ENCODE assay signal across 7 cellular contexts in the genomic region with DNA sequence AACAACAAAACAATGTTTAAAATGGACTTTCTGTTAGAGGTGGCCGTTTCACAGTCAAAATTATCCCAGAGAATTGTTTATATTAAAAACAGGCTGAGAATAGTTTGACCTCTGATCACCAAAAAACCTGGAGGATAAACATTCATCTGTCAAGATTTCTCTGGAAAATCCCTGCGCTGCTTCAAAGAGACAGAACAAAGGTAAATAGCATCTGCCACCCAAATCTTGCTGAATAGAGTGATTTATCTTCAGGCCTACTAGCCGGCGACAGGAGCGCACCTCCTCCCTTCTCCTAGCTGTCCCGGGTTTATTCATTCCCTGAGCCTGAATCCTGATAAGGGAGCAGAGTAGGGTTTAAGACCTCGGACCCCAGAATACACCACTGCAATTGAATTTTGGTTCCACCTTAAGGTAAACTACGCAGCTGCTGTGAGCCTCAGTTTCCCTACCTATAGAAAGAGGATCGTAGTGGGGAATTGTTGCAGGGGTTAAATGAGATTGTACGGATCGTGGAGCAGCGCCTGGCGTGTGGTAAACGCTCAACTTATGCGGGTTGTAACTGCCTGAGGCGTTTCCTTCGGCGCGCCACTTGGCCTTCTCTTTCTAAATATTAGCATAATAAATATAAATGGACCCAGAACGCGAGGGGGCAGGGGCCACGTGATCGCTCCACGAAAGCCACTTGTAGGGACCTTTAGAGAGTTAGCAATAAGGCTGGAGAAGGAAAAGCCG. TPM values are rescaled to one million over a fixed set of nuclear protein-coding genes. Genes with fewer than 3 reads are reported as not detected.
DNase-seq lines count a peak whose midpoint lies in the region; TF ChIP-seq lines count a peak whose summit lies in the region.

No MANE protein-coding gene starts in this region.

- H3K9me3 ChIP-seq in neural cell (ENCODE audit: low read length), result no peaks in the 10 kb centered on the region

- peaks cover 10% of the 10 kb centered on the region for H3F3A ChIP-seq in neural cell (ENCODE audit: insufficient read depth, low read length, poor library complexity, severe bottlenecking)

- peak overlapping the region; percentile 97 for H3K27ac ChIP-seq in VCaP
- H3K27ac ChIP-seq in neural cell (ENCODE audit: low read length), result no peak overlapping the region

- in situ Hi-C loops in G401 (cut with HindIII; ENCODE audit: low sequenced_read_pairs), result no loop called here

- H4K20me1 ChIP-seq in neural cell (ENCODE audit: insufficient read depth), result no peaks in the 10 kb centered on the region

- H2AFZ ChIP-seq in neural cell (ENCODE audit: low read depth, low read length), result peak overlapping the region; percentile 25

- TF ChIP-seq EP300 in neural cell (conservative IDR thresholded peaks at IDR 0.05; ENCODE audit: poor library complexity, severe bottlenecking), result no peak

- H3K4me3 ChIP-seq in H7 (ENCODE audit: insufficient read depth, low read depth, low read length) (peak overlapping the region; percentile 94), fibroblast of the aortic adventitia (ENCODE audit: low read depth, low read length) (peak overlapping the region; percentile 95), neural cell (ENCODE audit: low read length) (peak overlapping the region; percentile 70)

- TF ChIP-seq CTCF in VCaP (conservative IDR thresholded peaks at IDR 0.05), result no peak
- no peak for TF ChIP-seq CTCF in fibroblast of the aortic adventitia (IDR thresholded peaks at IDR 0.05; ENCODE audit: insufficient read depth, low read length)
- no peak for TF ChIP-seq CTCF in neural cell (IDR thresholded peaks at IDR 0.05; ENCODE audit: poor library complexity, severe bottlenecking)

- peak overlapping the region; percentile 33 for H3K9ac ChIP-seq in neural cell (ENCODE audit: low read length)

- no peaks in the 10 kb centered on the region for H3K79me2 ChIP-seq in neural cell (replicated peaks; ENCODE audit: insufficient read depth, low read length)

- H3K4me2 ChIP-seq in neural cell (ENCODE audit: low read length), result peak overlapping the region; percentile 68

- no peak for TF ChIP-seq RAD21 in neural cell (conservative IDR thresholded peaks at IDR 0.05)

- H3K36me3 ChIP-seq in H7 (replicated peaks; ENCODE audit: control insufficient read depth, insufficient read depth, low read length), result no peaks in the 10 kb centered on the region
- H3K36me3 ChIP-seq in neural cell (ENCODE audit: insufficient read depth, low read length), result no peaks in the 10 kb centered on the region

- DNase-seq in G401 (ENCODE audit: low spot score), result peak; percentile 66
- DNase-seq in H7, result peak; percentile 51
- DNase-seq in NCI-H1417 treated with DMSO at 0.1 percent for 48 hours (lab: John Stamatoyannopoulos, UW), result peak; percentile 79
- DNase-seq in fibroblast of the aortic adventitia (ENCODE audit: low read depth), result peak; percentile 57
- DNase-seq in stimulated activated naive CD4-positive, alpha-beta T cell treated with Interleukin-2 at 50 U/mL for 16 hours (lab: John Stamatoyannopoulos, UW), result no peak

- H3K27me3 ChIP-seq in H7 (ENCODE audit: control insufficient read depth, insufficient read depth, low read length), result no peaks in the 10 kb centered on the region; the same call in 1 of the 2 replicates
- no peaks in the 10 kb centered on the region for H3K27me3 ChIP-seq in neural cell (ENCODE audit: insufficient read depth, low read depth, low read length)

- H3K9me2 ChIP-seq in neural cell (ENCODE audit: insufficient read depth, low read length), result no peaks in the 10 kb centered on the region

TF ChIP-seq in neural cell, 6 proteins besides CTCF, POLR2A, EP300 and RAD21:
- no peak for TF ChIP-seq MXI1 (conservative IDR thresholded peaks at IDR 0.05; ENCODE audit: poor library complexity, severe bottlenecking)
- no peak for TF ChIP-seq EZH2 (IDR thresholded peaks at IDR 0.05; ENCODE audit: borderline replicate concordance, insufficient read depth, low read length, poor library complexity, severe bottlenecking)
- no peak for TF ChIP-seq POLR2AphosphoS5 (IDR thresholded peaks at IDR 0.05)

RNA-seq across cellular contexts. Expression of gene ST7, which starts 0.5 kb away (rescaled TPM):
- total RNA-seq in G401 (2014; rRNA removed; shearing (Covaris generic)), result 11.2 and 14.7 TPM in 2 replicates
- 9.7 and 13.4 TPM in 2 replicates for total RNA-seq in H7 (2014; rRNA removed; shearing (Covaris generic))
- total RNA-seq in fibroblast of the aortic adventitia (ENCODE audit: low replicate concordance), result 16.4 and 22.7 TPM in 2 replicates
- polyA plus RNA-seq in neural cell, result 76.8 and 104 TPM in 2 replicates
- polyA minus RNA-seq in neural cell, result 187 and 312 TPM in 2 replicates
